23 cellular contexts compared by ENCODE assay signal in genomic region chr4:93174598-93174997, GRCh38.
"Had no signal": no experiment of that assay in that cellular context is flagged by ENCODE, and none has a peak within 500 bp of the region (broad histone marks: within the 10 kb centered on the region; RNA-seq: fewer than 3 reads in every experiment).

No MANE protein-coding gene starts in this region.

- DNase-seq: KBM-7; MG63; NCI-H1092; NCI-H1105 treated with DMSO at 0.1 percent for 48 hours; NCI-H1417 treated with DMSO at 0.1 percent for 48 hours; NCI-H146; NCI-H1694 treated with DMSO at 0.1 percent for 48 hours; NCI-H1930; NCI-H2171 treated with DMSO at 0.1 percent for 48 hours; NCI-H345; NCI-H446 treated with DMSO at 0.1 percent for 48 hours; NCI-H510A treated with DMSO at 0.1 percent for 48 hours; NCI-H526; NCI-H748 treated with DMSO at 0.1 percent for 48 hours; NK-92 treated with Interleukin-12 subunit alpha and Interleukin-12 subunit beta, amount 100 ng/mL, for 24 hours; PC-9; Peyer's patch; Right ventricle myocardium superior; SIG-M5; SW 1271; T-cell had no signal

- H3K36me3 Mint-ChIP-seq: T-cell had no signal

- H3K4me1 ChIP-seq: Peyer's patch, SJSA1 had no signal

- H3K27me3 Mint-ChIP-seq: T-cell had no signal

- H3K4me2 ChIP-seq: PC-9 had no signal

- H3K27ac Mint-ChIP-seq: T-cell had no signal

- ATAC-seq: T-cell had no signal

- H3K27me3 ChIP-seq: MG63, Peyer's patch, SJSA1 had no signal

- H3K4me1 Mint-ChIP-seq: T-cell had no signal

- H3K4me3 Mint-ChIP-seq: T-cell had no signal

- H3K27ac ChIP-seq: PC-9, Peyer's patch, SJSA1, SK-N-MC had no signal

- H3K36me3 ChIP-seq: MG63, Peyer's patch, SJSA1 had no signal

- H3K9me3 ChIP-seq: MG63, Peyer's patch, SJSA1 had no signal

- H3K4me3 ChIP-seq: MG63, PC-9, Peyer's patch, SJSA1, SK-N-MC had no signal

- H2AFZ ChIP-seq: PC-9 had no signal
